9 cellular contexts compared by ENCODE assay signal in genomic region chr4:38128478-38129451, GRCh38.
A peak's percentile ranks its signal among the peaks of the same experiment; 100 is the strongest.
DNase-seq lines count a peak whose midpoint lies in the region; ATAC-seq and TF ChIP-seq lines count a peak whose summit lies in the region.
"Had no signal": no experiment of that assay in that cellular context is flagged by ENCODE, and none has a peak within 500 bp of the region (broad histone marks: within the 10 kb centered on the region; RNA-seq: fewer than 3 reads in every experiment).

No MANE protein-coding gene starts in this region.

- TF ChIP-seq CTCF in astrocyte of the spinal cord (IDR thresholded peaks at IDR 0.05; ENCODE audit: low read depth, low read length): no peak
- TF ChIP-seq CTCF in osteoblast (IDR thresholded peaks at IDR 0.05; ENCODE audit: extremely low read depth, low read depth, low read length): no peak
- no peak for TF ChIP-seq CTCF in testis (IDR thresholded peaks at IDR 0.05)

- H2AFZ ChIP-seq in osteoblast (ENCODE audit: low read length): no peak overlapping the region

- H3K4me1 ChIP-seq in osteoblast (ENCODE audit: insufficient read depth, low read length): peaks cover 15% of the 10 kb centered on the region
- H3K4me1 ChIP-seq in testis: peaks cover 7% of the 10 kb centered on the region

- in situ Hi-C loops in astrocyte of the spinal cord (cut with HindIII; ENCODE audit: low sequenced_read_pairs): no loop called here

- H3K27ac ChIP-seq in osteoblast (ENCODE audit: low read depth, low read length) (peak overlapping the region; percentile 41), testis (no peak overlapping the region)
- H3K27ac ChIP-seq: SJSA1 had no signal

- intact Hi-C loops in testis (cut with DNase I; ENCODE audit: low total_unique reads): no loop called here

- H3K4me3 ChIP-seq in astrocyte of the spinal cord (ENCODE audit: low read depth, low read length): no peak overlapping the region
- H3K4me3 ChIP-seq in osteoblast (ENCODE audit: insufficient read depth, low read length): no peak overlapping the region
- H3K4me3 ChIP-seq in testis: no peak overlapping the region
- H3K4me3 ChIP-seq: SJSA1 had no signal

- DNase-seq in T follicular helper cell (ENCODE audit: low read depth): peak; percentile 12
- DNase-seq in astrocyte of the spinal cord (ENCODE audit: low read depth, low spot score): peak; percentile 79
- DNase-seq in osteoblast (ENCODE audit: insufficient read length, low spot score, missing footprints): no peak
- no peak for DNase-seq in NCI-H510A treated with DMSO at 0.1 percent for 48 hours (lab: John Stamatoyannopoulos, UW)
- DNase-seq in testis: no peak
- DNase-seq in NCI-H2171 (lab: John Stamatoyannopoulos, UW): no peak

- no peak overlapping the region for H3K4me2 ChIP-seq in osteoblast (ENCODE audit: insufficient read depth, low read length)

- ATAC-seq in GM18867 (IDR thresholded peaks at IDR 0.05; ENCODE audit: unreplicated experiment) (peak; percentile 37), HG02885 (IDR thresholded peaks at IDR 0.05; ENCODE audit: poor library complexity, unreplicated experiment) (peak; percentile 52)

- 77% methylated on average over 7 of the region's 7 CpGs for WGBS in testis, 2 donors

- no peaks in the 10 kb centered on the region for H3K79me2 ChIP-seq in osteoblast (ENCODE audit: insufficient read depth, low read length)

- H3K9me3 ChIP-seq in osteoblast (ENCODE audit: low read depth, low read length): no peaks in the 10 kb centered on the region
- no peaks in the 10 kb centered on the region for H3K9me3 ChIP-seq in testis
- H3K9me3 ChIP-seq: SJSA1 had no signal

- no peak for TF ChIP-seq POLR2A in testis (IDR thresholded peaks at IDR 0.05)

- H3K27me3 ChIP-seq in osteoblast (ENCODE audit: insufficient read depth, low read length) (no peaks in the 10 kb centered on the region), testis (no peaks in the 10 kb centered on the region)
- H3K27me3 ChIP-seq: SJSA1 had no signal

- no peaks in the 10 kb centered on the region for H4K20me1 ChIP-seq in osteoblast (ENCODE audit: insufficient read depth, low read length)

- H3K36me3 ChIP-seq in osteoblast (ENCODE audit: insufficient read depth, low read length) (peaks cover 13% of the 10 kb centered on the region), testis (ENCODE audit: low read depth, missing control alignments) (no peaks in the 10 kb centered on the region)

Comparison
In these comparisons a context has a peak if more than half of its experiments do, and no peak if none do; other contexts are left out.
1. DNase-seq: peak in T follicular helper cell (single experiment) and astrocyte of the spinal cord (single experiment); none in osteoblast (single experiment), NCI-H510A treated with DMSO at 0.1 percent for 48 hours (single experiment), testis (single experiment) and NCI-H2171 (single experiment).